In genomic region chr12:6492838-6493579, GRCh38 we compare ENCODE assay signal across 8 cellular contexts. TPM values are rescaled to one million over a fixed set of nuclear protein-coding genes. Genes with fewer than 3 reads are reported as not detected.
DNase-seq lines count a peak whose midpoint lies in the region; ATAC-seq lines count a peak whose summit lies in the region.

Gene MRPL51, minus strand, starts transcription at chr12:6493262. Its CDS starts 126 bp downstream, at chr12:6493136.

- no peaks in the 10 kb centered on the region for H3K9me3 Mint-ChIP-seq in immature natural killer cell

- peaks cover 0 to 8% (median 4%) of the 10 kb centered on the region in 3 donors for H3K36me3 Mint-ChIP-seq in immature natural killer cell

- H3K27ac Mint-ChIP-seq in immature natural killer cell = peak within 1 kb of the TSS; percentile 95 to 99 (median 97)

- peaks cover 9 to 22% (median 10%) of the 10 kb centered on the region in 3 donors for H3K27me3 Mint-ChIP-seq in immature natural killer cell (ENCODE audit: low read depth in 3 of 3)

- H3K27ac ChIP-seq in caudate nucleus (ENCODE audit: low read depth, low read length) = peak within 1 kb of the TSS; percentile 91

- H3K4me3 Mint-ChIP-seq in immature natural killer cell = peak within 1 kb of the TSS; percentile 92 to 98 (median 96)

- DNase-seq in AG08396 (ENCODE audit: low spot score) (peak; percentile 94), NCI-H345 treated with DMSO at 0.1 percent for 48 hours (lab: John Stamatoyannopoulos, UW; ENCODE audit: unreplicated experiment) (peak; percentile 89), caudate nucleus (lab: John Stamatoyannopoulos, UW) (peak; percentile 29 to 98 (median 91)), immature natural killer cell (peak; percentile 93 to 96 (median 96)), smooth muscle cell of the brain vasculature (ENCODE audit: low read depth, low spot score) (peak; percentile 82)
- peak; percentile 94 to 98 (median 96) for DNase-seq in activated CD4-positive, CD25-positive, alpha-beta regulatory T cell (lab: John Stamatoyannopoulos, UW)

- ATAC-seq in GM19023 (IDR thresholded peaks at IDR 0.05; ENCODE audit: unreplicated experiment) (peak; percentile 71), HG03196 (IDR thresholded peaks at IDR 0.05; ENCODE audit: unreplicated experiment) (peak; percentile 55)

- peaks cover 32 to 45% of the 10 kb centered on the region in 2 donors for H3K4me1 Mint-ChIP-seq in immature natural killer cell

RNA-seq across cellular contexts. Expression of gene MRPL51, which starts in this region (rescaled TPM):
- 100 to 1,000 TPM; 240 to 280 (median 248) TPM for polyA plus RNA-seq in immature natural killer cell

Comparison
In these comparisons a context has a peak if more than half of its experiments do, and no peak if none do; other contexts are left out.
1. Peak in every context shown above with its lines: DNase-seq, ATAC-seq and H3K27ac ChIP-seq.